Comparison of ENCODE assay signal across 9 cellular contexts in the genomic region with DNA sequence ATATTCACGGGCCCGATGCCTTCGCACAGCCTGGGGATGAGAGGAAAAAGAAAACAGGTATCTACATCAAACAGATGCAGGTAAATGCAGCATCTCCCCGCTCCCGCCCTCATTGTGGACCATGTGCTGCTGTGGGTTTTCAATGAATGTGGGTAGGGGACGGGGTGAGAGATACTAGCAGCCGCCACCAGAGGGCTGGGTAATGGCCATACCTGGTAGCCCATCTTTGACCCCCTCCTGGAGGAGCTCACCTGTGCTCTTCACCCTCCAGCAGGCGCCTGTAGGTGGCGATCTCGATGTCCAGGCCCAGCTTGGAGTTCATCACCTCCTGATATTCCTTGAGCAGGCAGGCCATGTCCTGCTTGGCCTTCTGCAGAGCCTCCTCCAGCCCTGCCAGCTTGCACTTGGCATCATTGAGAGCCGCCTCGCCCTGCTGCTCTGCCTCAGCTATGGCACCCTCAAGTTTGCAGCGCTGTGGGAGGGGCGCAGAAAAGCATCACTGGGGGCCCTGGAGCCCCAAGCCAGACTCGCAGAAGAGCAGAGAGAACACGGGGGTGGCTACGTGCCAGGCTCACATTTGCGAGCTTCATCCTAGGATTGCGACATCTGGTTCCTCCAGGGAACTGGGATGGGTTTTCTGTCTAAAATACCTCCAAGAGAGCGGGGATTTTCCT. TPM values are rescaled to one million over a fixed set of nuclear protein-coding genes. Genes with fewer than 3 reads are reported as not detected.
A peak's percentile ranks its signal among the peaks of the same experiment; 100 is the strongest.
DNase-seq lines count a peak whose midpoint lies in the region; ATAC-seq and TF ChIP-seq lines count a peak whose summit lies in the region.
"Had no signal": no experiment of that assay in that cellular context is flagged by ENCODE, and none has a peak within 500 bp of the region (broad histone marks: within the 10 kb centered on the region; RNA-seq: fewer than 3 reads in every experiment).

No MANE protein-coding gene starts in this region.

- POLR2A ChIA-PET in AG04450 (lab: Yijun Ruan, JAX) (no interaction called here), OCI-LY7 (lab: Charles Lee) (interaction anchor here (1.0 kb wide), 1 partner anchor 441 kb away, joined by 3 read pairs; no protein-coding TSS in a partner anchor)

- CTCF ChIA-PET in AG04450 (lab: Charles Lee) = interaction anchor here (1.1 to 1.7 kb wide), 2 partner anchors 24 to 239 kb away, joined by 3 to 7 read pairs; no protein-coding TSS in a partner anchor
- CTCF ChIA-PET in OCI-LY7 (lab: Charles Lee; ENCODE audit: unreplicated experiment) = no interaction called here

- H4K20me1 ChIP-seq in OCI-LY7 (ENCODE audit: insufficient read depth, low read length) = no peaks in the 10 kb centered on the region

- peaks cover 29% of the 10 kb centered on the region for H3K27me3 ChIP-seq in AG04450 (ENCODE audit: control insufficient read depth, insufficient read depth, low read length)

- H3K4me1 ChIP-seq in OCI-LY7 (ENCODE audit: insufficient read depth, low read length, poor library complexity, severe bottlenecking) = no peaks in the 10 kb centered on the region

- intact Hi-C loops in OCI-LY7 (cut with micrococcal nuclease; ENCODE audit: unreplicated experiment) = no loop called here

- H3K9me3 ChIP-seq in AG04450 (ENCODE audit: control insufficient read depth, insufficient read depth, low read length) (no peaks in the 10 kb centered on the region), OCI-LY7 (ENCODE audit: low read length) (no peaks in the 10 kb centered on the region)

- no TSS peak for BruUV-seq in OCI-LY7 (replicated peaks; lab: Mats Ljungman, UMichigan)

- DNase-seq in AG04450 (ENCODE audit: low read depth, low spot score) (no peak), OCI-LY7 (ENCODE audit: low spot score) (peak; percentile 33), iPS DF 4.7 (ENCODE audit: extremely low read depth, low spot score) (peak; percentile 91), T1000 (lab: John Stamatoyannopoulos, UW) (no peak)
- no peak for DNase-seq in stimulated activated CD4-positive, alpha-beta T cell treated with anti-CD3 and anti-CD28 coated beads, Interleukin-1b, Interleukin-23, amount 100 ng/mL, for 48 hours
- DNase-seq: stimulated activated CD4-positive, alpha-beta T cell treated with anti-CD3 and anti-CD28 coated beads, Interleukin-4, amount 100 ng/mL, for 4 hours had no signal

- H3K4me2 ChIP-seq in OCI-LY7 (ENCODE audit: low read length) = no peak overlapping the region

- no peak for ATAC-seq in HG03175 (IDR thresholded peaks at IDR 0.05; ENCODE audit: unreplicated experiment)
- no peak for ATAC-seq in GM18858 (IDR thresholded peaks at IDR 0.05; ENCODE audit: unreplicated experiment)

- TF ChIP-seq CTCF in AG04450 (IDR thresholded peaks at IDR 0.05; ENCODE audit: low read depth, low read length) (peak; percentile 18; the same call in 1 of the 2 replicates), GM12872 (IDR thresholded peaks at IDR 0.05; ENCODE audit: insufficient read depth, low read depth, low read length) (peak; percentile 51), OCI-LY7 (conservative IDR thresholded peaks at IDR 0.05; ENCODE audit: low read length) (peak; percentile 74)

- no peaks in the 10 kb centered on the region for H3K9me2 ChIP-seq in OCI-LY7 (ENCODE audit: insufficient read depth, low read length)

- H3K4me3 ChIP-seq in AG04450 (ENCODE audit: low read depth, low read length) (no peak overlapping the region), OCI-LY7 (ENCODE audit: low read depth, low read length, poor library complexity, severe bottlenecking) (no peak overlapping the region)

- H3K27ac ChIP-seq in AG04450 (ENCODE audit: low read depth, low read length) = no peak overlapping the region
- no peak overlapping the region for H3K27ac ChIP-seq in OCI-LY7 (ENCODE audit: low read depth, low read length, poor library complexity, severe bottlenecking)

- no peaks in the 10 kb centered on the region for H3K36me3 ChIP-seq in OCI-LY7 (ENCODE audit: insufficient read depth, low read length)

- H2AFZ ChIP-seq in OCI-LY7 (ENCODE audit: low read length) = no peak overlapping the region

- H3K79me2 ChIP-seq in OCI-LY7 (ENCODE audit: insufficient read depth, low read depth, low read length) = no peaks in the 10 kb centered on the region

RNA-seq across cellular contexts. Expression of gene KRT82, which starts 10.2 kb away (rescaled TPM):
- polyA plus RNA-seq in AG04450 (2011; rRNA removed) = not detected in 2 replicates
- not detected in 2 replicates for polyA minus RNA-seq in AG04450 (2011; rRNA and poly(A)+ RNA removed)
- total RNA-seq in OCI-LY7 (2014; rRNA removed; shearing (Covaris generic)) = not detected in 2 replicates
- total RNA-seq in OCI-LY7 (2022) = not detected in 2 replicates

RNA-seq across cellular contexts. Expression of gene KRT84, which starts 10.4 kb away (rescaled TPM):
- not detected in 2 replicates for polyA plus RNA-seq in AG04450 (2011; rRNA removed)
- polyA minus RNA-seq in AG04450 (2011; rRNA and poly(A)+ RNA removed) = not detected in 2 replicates
- total RNA-seq in OCI-LY7 (2014; rRNA removed; shearing (Covaris generic)) = not detected in 2 replicates
- total RNA-seq in OCI-LY7 (2022) = not detected in 2 replicates

RNA-seq across cellular contexts. Expression of gene KRT85, which starts 28.6 kb away (rescaled TPM):
- not detected in 2 replicates for polyA plus RNA-seq in AG04450 (2011; rRNA removed)
- not detected in 2 replicates for polyA minus RNA-seq in AG04450 (2011; rRNA and poly(A)+ RNA removed)
- not detected in 2 replicates for total RNA-seq in OCI-LY7 (2014; rRNA removed; shearing (Covaris generic))
- not detected in 2 replicates for total RNA-seq in OCI-LY7 (2022)

RNA-seq across cellular contexts. Expression of gene KRT75, which starts 38.3 kb away (rescaled TPM):
- polyA plus RNA-seq in AG04450 (2011; rRNA removed) = not detected in 2 replicates
- polyA minus RNA-seq in AG04450 (2011; rRNA and poly(A)+ RNA removed) = not detected in 2 replicates
- not detected in 2 replicates for total RNA-seq in OCI-LY7 (2014; rRNA removed; shearing (Covaris generic))
- total RNA-seq in OCI-LY7 (2022) = not detected in 2 replicates

RNA-seq across cellular contexts. Expression of gene KRT6B, which starts 56.0 kb away (rescaled TPM):
- not detected in 2 replicates for polyA plus RNA-seq in AG04450 (2011; rRNA removed)
- not detected in 2 replicates for polyA minus RNA-seq in AG04450 (2011; rRNA and poly(A)+ RNA removed)
- not detected in 2 replicates for total RNA-seq in OCI-LY7 (2014; rRNA removed; shearing (Covaris generic))
- total RNA-seq in OCI-LY7 (2022) = not detected in 2 replicates

Comparison
In these comparisons a context has a peak if more than half of its experiments do, and no peak if none do; other contexts are left out.
1. DNase-seq: peak in OCI-LY7 (single experiment) and iPS DF 4.7 (single experiment); none in AG04450 (single experiment), stimulated activated CD4-positive, alpha-beta T cell treated with anti-CD3 and anti-CD28 coated beads, Interleukin-1b, Interleukin-23, amount 100 ng/mL, for 48 hours (single experiment) and T1000 (single experiment).
2. CTCF ChIP-seq: peak in every context shown above with its lines; median percentile 74 in OCI-LY7; 51 in GM12872; 18 in AG04450.